Comparison of ENCODE assay signal across 31 cellular contexts in genomic region chr9:19577411-19577810, GRCh38.
"Had no signal": no experiment of that assay in that cellular context is flagged by ENCODE, and none has a peak within 500 bp of the region (broad histone marks: within the 10 kb centered on the region; RNA-seq: fewer than 3 reads in every experiment).

No MANE protein-coding gene starts in this region.

- H3K27me3 ChIP-seq: body of pancreas, colonic mucosa, gastrocnemius medialis had no signal

- H3K27ac Mint-ChIP-seq: activated CD4-positive, alpha-beta memory T cell treated with anti-CD3 and anti-CD28 coated beads for 36 hours; activated CD4-positive, alpha-beta T cell treated with anti-CD3 and anti-CD28 coated beads for 36 hours; activated CD4-positive, alpha-beta T cell treated with anti-CD3 and anti-CD28 coated beads, Interleukin-2, amount 10 ng/mL, durations not matched to agents 24 days and 14 days; activated CD8-positive, alpha-beta memory T cell treated with anti-CD3 and anti-CD28 coated beads, Interleukin-2, amount 10 ng/mL, durations not matched to agents 7 days and 5 days; activated CD8-positive, alpha-beta T cell treated with anti-CD3 and anti-CD28 coated beads, Interleukin-2, amount 10 ng/mL, durations not matched to agents 7 days and 5 days; activated naive CD8-positive, alpha-beta T cell; activated T-cell treated with anti-CD3 and anti-CD28 coated beads, Interleukin-2, amount 50 U/mL, for 24 hours; activated T-cell treated with anti-CD3 and anti-CD28 coated beads, Interleukin-2, amount 50 U/mL, for 72 hours; endodermal cell; T-helper 17 cell; T-helper 2 cell treated with Interferon-gamma antibody and Interleukin-4, amounts not matched to agents 5 μg/mL and 100 μg/mL, for 36 hours had no signal

- H3K9me3 Mint-ChIP-seq: activated CD4-positive, alpha-beta memory T cell treated with anti-CD3 and anti-CD28 coated beads for 36 hours; activated CD4-positive, alpha-beta T cell treated with anti-CD3 and anti-CD28 coated beads, Interleukin-2, amount 10 ng/mL, durations not matched to agents 24 days and 14 days; activated T-cell treated with anti-CD3 and anti-CD28 coated beads, Interleukin-2, amount 50 U/mL, for 24 hours; endodermal cell; T-helper 2 cell treated with Interferon-gamma antibody and Interleukin-4, amounts not matched to agents 5 μg/mL and 100 μg/mL, for 36 hours had no signal

- H3K27ac ChIP-seq: body of pancreas, colonic mucosa, foreskin keratinocyte, gastrocnemius medialis, heart left ventricle had no signal

- H3K4me1 Mint-ChIP-seq: activated CD4-positive, alpha-beta T cell treated with anti-CD3 and anti-CD28 coated beads for 36 hours; activated CD4-positive, alpha-beta T cell treated with anti-CD3 and anti-CD28 coated beads, Interleukin-2, amount 10 ng/mL, durations not matched to agents 24 days and 14 days; activated CD8-positive, alpha-beta memory T cell treated with anti-CD3 and anti-CD28 coated beads, Interleukin-2, amount 10 ng/mL, durations not matched to agents 7 days and 5 days; T-helper 17 cell had no signal

- H3K4me1 ChIP-seq: body of pancreas, colonic mucosa, foreskin keratinocyte, gastrocnemius medialis, heart left ventricle had no signal

- H3K36me3 ChIP-seq: colonic mucosa, gastrocnemius medialis, heart left ventricle had no signal

- ATAC-seq: activated CD4-positive, alpha-beta T cell treated with anti-CD3 and anti-CD28 coated beads for 36 hours; activated CD8-positive, alpha-beta memory T cell treated with anti-CD3 and anti-CD28 coated beads, Interleukin-2, amount 10 ng/mL, durations not matched to agents 7 days and 5 days; activated CD8-positive, alpha-beta T cell treated with anti-CD3 and anti-CD28 coated beads, Interleukin-2, amount 10 ng/mL, durations not matched to agents 7 days and 5 days; activated T-cell treated with anti-CD3 and anti-CD28 coated beads, Interleukin-2, amount 50 U/mL, for 72 hours; body of pancreas; esophagus mucosa; foreskin keratinocyte; gastrocnemius medialis; heart left ventricle; T-helper 17 cell had no signal

- H3K4me3 ChIP-seq: body of pancreas, colonic mucosa, gastrocnemius medialis, heart left ventricle had no signal

- DNase-seq: activated CD4-positive, alpha-beta memory T cell treated with anti-CD3 and anti-CD28 coated beads for 36 hours; activated CD4-positive, alpha-beta T cell treated with anti-CD3 and anti-CD28 coated beads for 36 hours; activated CD4-positive, alpha-beta T cell treated with anti-CD3 and anti-CD28 coated beads, Interleukin-2, amount 10 ng/mL, durations not matched to agents 24 days and 14 days; activated CD4-positive, CD25-positive, alpha-beta regulatory T cell; activated CD4-positive, CD25-positive, alpha-beta regulatory T cell treated with anti-CD3 and anti-CD28 coated beads, Interleukin-2, amount 50 U/mL, for 72 hours; activated CD8-positive, alpha-beta memory T cell treated with anti-CD3 and anti-CD28 coated beads, Interleukin-2, amount 10 ng/mL, durations not matched to agents 7 days and 5 days; activated CD8-positive, alpha-beta memory T cell treated with anti-CD3 and anti-CD28 coated beads, Interleukin-2, amount 50 U/mL, for 4 hours; activated CD8-positive, alpha-beta T cell treated with anti-CD3 and anti-CD28 coated beads, Interleukin-2, amount 10 ng/mL, durations not matched to agents 7 days and 5 days; activated gamma-delta T cell treated with Interleukin-2 at 50 U/mL for 16 hours; activated naive CD4-positive, alpha-beta T cell treated with anti-CD3 and anti-CD28 coated beads, Interleukin-2, amount 50 U/mL, for 16 hours; activated naive CD4-positive, alpha-beta T cell treated with Interleukin-2 at 50 U/mL for 16 hours; activated T-cell treated with anti-CD3 and anti-CD28 coated beads, Interleukin-2, amount 50 U/mL, for 24 hours; activated T-cell treated with anti-CD3 and anti-CD28 coated beads, Interleukin-2, amount 50 U/mL, for 72 hours; amniotic stem cell; aorta; body of pancreas; central memory CD4-positive, alpha-beta T cell; cerebellar nuclear complex; colonic mucosa; effector memory CD4-positive, alpha-beta T cell; endodermal cell; foreskin keratinocyte; gastrocnemius medialis; glutamatergic neuron; heart left ventricle; hypothalamus; T-helper 17 cell; T1000 had no signal

- H3K4me3 Mint-ChIP-seq: activated CD4-positive, alpha-beta memory T cell treated with anti-CD3 and anti-CD28 coated beads for 36 hours; activated CD4-positive, alpha-beta T cell treated with anti-CD3 and anti-CD28 coated beads for 36 hours; activated CD4-positive, alpha-beta T cell treated with anti-CD3 and anti-CD28 coated beads, Interleukin-2, amount 10 ng/mL, durations not matched to agents 24 days and 14 days; activated CD8-positive, alpha-beta memory T cell treated with anti-CD3 and anti-CD28 coated beads, Interleukin-2, amount 10 ng/mL, durations not matched to agents 7 days and 5 days; activated CD8-positive, alpha-beta T cell treated with anti-CD3 and anti-CD28 coated beads, Interleukin-2, amount 10 ng/mL, durations not matched to agents 7 days and 5 days; activated naive CD8-positive, alpha-beta T cell; activated T-cell treated with anti-CD3 and anti-CD28 coated beads, Interleukin-2, amount 50 U/mL, for 24 hours; activated T-cell treated with anti-CD3 and anti-CD28 coated beads, Interleukin-2, amount 50 U/mL, for 72 hours; endodermal cell; T-helper 17 cell; T-helper 2 cell treated with Interferon-gamma antibody and Interleukin-4, amounts not matched to agents 5 μg/mL and 100 μg/mL, for 36 hours had no signal

- H3K36me3 Mint-ChIP-seq: activated CD4-positive, alpha-beta memory T cell treated with anti-CD3 and anti-CD28 coated beads for 36 hours; activated CD8-positive, alpha-beta memory T cell treated with anti-CD3 and anti-CD28 coated beads, Interleukin-2, amount 10 ng/mL, durations not matched to agents 7 days and 5 days; activated naive CD8-positive, alpha-beta T cell had no signal

- H3K9me3 ChIP-seq: body of pancreas, colonic mucosa, gastrocnemius medialis, heart left ventricle had no signal
